ENCODE assay signal across 8 cellular contexts in genomic region chr7:2566890-2567662, GRCh38. TPM values are rescaled to one million over a fixed set of nuclear protein-coding genes. Genes with fewer than 3 reads are reported as not detected.
DNase-seq lines count a peak whose midpoint lies in the region; ATAC-seq and TF ChIP-seq lines count a peak whose summit lies in the region.

No MANE protein-coding gene starts in this region.

- H3K4me1 Mint-ChIP-seq in T-cell, result peaks cover 4 to 10% (median 7%) of the 10 kb centered on the region in 3 donors

- peak overlapping the region in 1 of 2 donors; percentile 39 for H3K27ac Mint-ChIP-seq in T-cell

- peaks cover 4% of the 10 kb centered on the region for H3K36me3 Mint-ChIP-seq in T-cell

- TF ChIP-seq EP300 in tibial nerve (IDR thresholded peaks at IDR 0.05), result no peak

- no peaks in the 10 kb centered on the region for H3K9me3 Mint-ChIP-seq in T-cell

- peak; percentile 47 for ATAC-seq in GM21737 (IDR thresholded peaks at IDR 0.05; ENCODE audit: unreplicated experiment)
- peak; percentile 63 to 75 (median 66) for ATAC-seq in T-cell (replicated peaks in 1 of 4)
- peak; percentile 89 to 95 (median 92) for ATAC-seq in right lobe of liver

- H3K4me1 ChIP-seq in right lobe of liver (peaks cover 0 to 8% (median 2%) of the 10 kb centered on the region in 4 donors), tibial nerve (peaks cover 0 to 20% (median 3%) of the 10 kb centered on the region in 4 donors)

- DNase-seq in T-cell, result peak in 6 of 34 experiments; percentile 13 to 40 (median 25)
- DNase-seq in right lobe of liver, result peak in 2 of 3 donors; percentile 66 to 72
- no peak for DNase-seq in tibial nerve (ENCODE audit: low spot score in 2 of 2)
- no peak for DNase-seq in COLO829 (ENCODE audit: low spot score)
- no peak for DNase-seq in hepatic stellate cell (ENCODE audit: low spot score)
- DNase-seq in LoVo (ENCODE audit: low spot score), result no peak

- H3K27ac ChIP-seq in right lobe of liver (no peak overlapping the region), tibial nerve (peak overlapping the region in 1 of 4 donors; percentile 30)

- H3K4me3 ChIP-seq in GM12875 (ENCODE audit: low read depth, low read length) (no peak overlapping the region), right lobe of liver (no peak overlapping the region), tibial nerve (peak overlapping the region in 1 of 4 donors; percentile 21)

- H3K36me3 ChIP-seq in right lobe of liver (no peaks in the 10 kb centered on the region), tibial nerve (peaks cover 0 to 12% (median 0%) of the 10 kb centered on the region in 3 donors)

- H3K4me3 Mint-ChIP-seq in T-cell, result peak overlapping the region in 2 of 3 donors; percentile 13

- WGBS in right lobe of liver (ENCODE audit: insufficient coverage, low coverage, low lambda C conversion rate, missing lambda C conversion rate), result 40% methylated on average over 22 of the region's 28 CpGs
- 56 to 64% methylated on average over 28 of the region's 28 CpGs for WGBS in tibial nerve, 2 donors

- H3K9me3 ChIP-seq in right lobe of liver, result no peaks in the 10 kb centered on the region
- no peaks in the 10 kb centered on the region for H3K9me3 ChIP-seq in tibial nerve

- H3K27me3 Mint-ChIP-seq in T-cell, result no peaks in the 10 kb centered on the region

- no peaks in the 10 kb centered on the region for H3K27me3 ChIP-seq in right lobe of liver
- H3K27me3 ChIP-seq in tibial nerve, result no peaks in the 10 kb centered on the region

- POLR2A ChIA-PET in T-cell (lab: Charles Lee), result no interaction called here

- TF ChIP-seq CTCF in GM12875 (IDR thresholded peaks at IDR 0.05; ENCODE audit: borderline replicate concordance, insufficient read depth, low read depth, low read length) (peak; percentile 55), right lobe of liver (IDR thresholded peaks at IDR 0.05) (peak in 3 of 4 donors; percentile 36 to 47 (median 44)), tibial nerve (IDR thresholded peaks at IDR 0.05) (peak in 1 of 5 experiments; percentile 11)

- intact Hi-C loops in right lobe of liver (cut with DNase I), result loop anchor here in 1 of 2 donors (10.0 kb wide), 1 partner anchor 118 kb away; the partner anchor contains the start of gene AMZ1

- TF ChIP-seq POLR2A in right lobe of liver (IDR thresholded peaks at IDR 0.05) (no peak), tibial nerve (IDR thresholded peaks at IDR 0.05) (no peak)

- CTCF ChIA-PET in T-cell (lab: Charles Lee), result no interaction called here

RNA-seq across cellular contexts. Expression of gene IQCE, which starts 8.3 kb away (rescaled TPM):
- total RNA-seq in T-cell (10 to 100 TPM in 1 of 5 donors, 1 to 10 TPM in 4; 4.5 to 11.7 (median 8.0) TPM), right lobe of liver (1 to 10 TPM; 3.7 to 7.0 (median 4.0) TPM), tibial nerve (10 to 100 TPM; 16.8 to 46.9 (median 26.9) TPM)

RNA-seq across cellular contexts. Expression of gene BRAT1, which starts 11.8 kb away (rescaled TPM):
- total RNA-seq in T-cell, result 10 to 100 TPM; 23.6 to 46.2 (median 43.1) TPM
- total RNA-seq in right lobe of liver, result 10 to 100 TPM; 11.1 to 25.9 (median 14.8) TPM
- 10 to 100 TPM; 38.0 to 72.9 (median 52.0) TPM for total RNA-seq in tibial nerve

RNA-seq across cellular contexts. Expression of gene LFNG, which starts 47.5 kb away (rescaled TPM):
- total RNA-seq in T-cell, result 100 to 1,000 TPM; 110 to 198 (median 182) TPM
- 1 to 10 TPM; 1.0 to 4.3 (median 1.7) TPM for total RNA-seq in right lobe of liver
- total RNA-seq in tibial nerve, result 10 to 100 TPM in 3 of 4 donors, 1 to 10 TPM in 1; 8.8 to 21.6 (median 11.3) TPM

Comparison
In these comparisons a context has a peak if more than half of its experiments do, and no peak if none do; other contexts are left out.
1. DNase-seq: peak in right lobe of liver (2 of 3); none in tibial nerve (0 of 2), COLO829 (single experiment), hepatic stellate cell (single experiment) and LoVo (single experiment).
2. RNA of gene LFNG, which starts 47.5 kb away (total RNA-seq): 110 to 198 TPM in T-cell; 8.8 to 21.6 TPM in tibial nerve and 1.0 to 4.3 TPM in right lobe of liver; every median in the first group is over 4 times any median in the second.
3. Peak in every context shown above with its lines, with median percentiles within 50 percentile points of each other: ATAC-seq.